Comparison of ENCODE assay signal across 1 cellular context in genomic region chr4:67545199-67545995, GRCh38.
TF ChIP-seq lines count a peak whose summit lies in the region.

Gene CENPC, minus strand, starts transcription at chr4:67545503. Its CDS starts 148 bp downstream, at chr4:67545355.

TF ChIP-seq in HepG2, 621 proteins besides CTCF, POLR2A, EP300 and RAD21 (continued from another document and continues in another):
- TF ChIP-seq TSC22D2 (CRISPR knock-in tag; IDR thresholded peaks at IDR 0.05; ENCODE audit: borderline replicate concordance) (no peak), CREB1 (IDR thresholded peaks at IDR 0.05) (no peak), CREB1 (CRISPR knock-in tag; IDR thresholded peaks at IDR 0.05) (no peak), KLF11 (CRISPR knock-in tag; IDR thresholded peaks at IDR 0.05) (peak; percentile 76; the same call in 1 of the 2 replicates), CEBPZ (IDR thresholded peaks at IDR 0.05; ENCODE audit: low read length) (no peak), ZNF576 (CRISPR knock-in tag; IDR thresholded peaks at IDR 0.05) (no peak), KDM3A (CRISPR knock-in tag; IDR thresholded peaks at IDR 0.05; ENCODE audit: low read depth) (peak; percentile 44; the same call in 1 of the 2 replicates), ZBTB46 (CRISPR knock-in tag; IDR thresholded peaks at IDR 0.05; ENCODE audit: borderline replicate concordance) (no peak), ELF4 (CRISPR knock-in tag; IDR thresholded peaks at IDR 0.05; ENCODE audit: borderline replicate concordance) (0 out of 2 replicates have a peak, but pooled peaks have one; percentile 57), U2AF1 (optimal IDR thresholded peaks at IDR 0.05; ENCODE audit: low read depth, low read length) (no peak), TOPORS (CRISPR knock-in tag; IDR thresholded peaks at IDR 0.05) (peak; percentile 61; the same call in 1 of the 2 replicates), ZBED4 (CRISPR knock-in tag; IDR thresholded peaks at IDR 0.05; ENCODE audit: borderline replicate concordance) (no peak; the same call in 1 of the 2 replicates), CEBPG (CRISPR knock-in tag; IDR thresholded peaks at IDR 0.05) (0 out of 2 replicates have a peak, but pooled peaks have one; percentile 9), FOXA3 (CRISPR knock-in tag; IDR thresholded peaks at IDR 0.05) (no peak; the same call in 1 of the 2 replicates), ELK4 (CRISPR knock-in tag; IDR thresholded peaks at IDR 0.05; ENCODE audit: borderline replicate concordance) (no peak), NPAS2 (CRISPR knock-in tag; IDR thresholded peaks at IDR 0.05; ENCODE audit: borderline replicate concordance) (no peak), CCDC6 (CRISPR knock-in tag; IDR thresholded peaks at IDR 0.05) (peak; percentile 65; the same call in 1 of the 2 replicates), HNRNPL (IDR thresholded peaks at IDR 0.05; ENCODE audit: low read depth, low read length) (peak; percentile 56; the same call in 1 of the 2 replicates), EED (CRISPR knock-in tag; IDR thresholded peaks at IDR 0.05) (no peak), ONECUT2 (CRISPR knock-in tag; IDR thresholded peaks at IDR 0.05) (no peak), E2F5 (CRISPR knock-in tag; conservative IDR thresholded peaks at IDR 0.05) (peak; percentile 69; the same call in 1 of the 2 replicates), ZBTB7A (CRISPR knock-in tag; IDR thresholded peaks at IDR 0.05) (no peak), AKNA (CRISPR knock-in tag; IDR thresholded peaks at IDR 0.05; ENCODE audit: borderline replicate concordance) (no peak), POLR2G (IDR thresholded peaks at IDR 0.05; ENCODE audit: low read depth, low read length) (peak; percentile 93), MAZ (IDR thresholded peaks at IDR 0.05; ENCODE audit: borderline replicate concordance, low read depth, low read length) (0 out of 2 replicates have a peak, but pooled peaks have one; percentile 27), MAZ (CRISPR knock-in tag; IDR thresholded peaks at IDR 0.05; ENCODE audit: low read depth) (no peak), ATF3 (CRISPR knock-in tag; IDR thresholded peaks at IDR 0.05) (no peak), ZSCAN5A (CRISPR knock-in tag; IDR thresholded peaks at IDR 0.05; ENCODE audit: borderline replicate concordance) (no peak; the same call in 1 of the 2 replicates), MYC (CRISPR knock-in tag; IDR thresholded peaks at IDR 0.05; ENCODE audit: borderline replicate concordance) (peak; percentile 53; the same call in 1 of the 2 replicates), KDM5B (CRISPR knock-in tag; IDR thresholded peaks at IDR 0.05; ENCODE audit: borderline replicate concordance) (peak; percentile 86; the same call in 1 of the 2 replicates), ZBTB33 (CRISPR knock-in tag; IDR thresholded peaks at IDR 0.05) (no peak), KMT2A (CRISPR knock-in tag; IDR thresholded peaks at IDR 0.05) (peak; percentile 97)
